In the genomic region with DNA sequence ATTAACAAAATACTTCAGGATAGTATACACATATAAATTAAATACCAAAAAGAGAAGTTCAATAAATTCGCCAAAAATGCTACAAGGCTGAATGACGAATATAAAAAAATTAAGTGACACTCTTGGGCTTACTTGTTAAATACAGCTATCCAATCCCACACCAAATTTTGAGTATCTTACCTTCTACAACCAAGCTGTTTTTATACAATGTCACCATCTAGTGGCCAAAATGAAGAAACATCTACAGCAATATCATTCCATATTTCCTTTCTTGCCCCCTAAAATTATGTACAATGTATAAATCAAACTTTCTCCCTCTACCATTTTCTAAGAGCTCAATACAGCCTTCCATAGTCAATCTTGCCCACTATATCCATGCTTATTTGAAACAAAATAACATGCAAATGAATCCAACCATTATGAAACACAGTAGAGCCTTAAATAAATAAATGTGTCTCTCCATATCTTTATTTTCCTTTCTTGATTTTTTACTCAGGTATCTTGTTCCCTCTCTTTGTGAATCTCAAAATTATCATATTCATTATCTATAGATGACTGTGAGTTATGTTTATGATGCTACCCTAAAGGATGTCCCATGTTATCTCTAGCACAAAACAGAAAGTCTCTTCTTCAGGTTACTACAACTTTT, we compare ENCODE assay signal across 8 cellular contexts.
DNase-seq lines count a peak whose midpoint lies in the region; ATAC-seq and TF ChIP-seq lines count a peak whose summit lies in the region.

No MANE protein-coding gene starts in this region.

- H3K9ac ChIP-seq in adipocyte (ENCODE audit: low read length), result no peak overlapping the region

- no peak overlapping the region for H3K4me3 Mint-ChIP-seq in natural killer cell
- no peak overlapping the region for H3K4me3 Mint-ChIP-seq in natural killer cell treated with Interleukin-12 subunit alpha and Interleukin-12 subunit beta and Interleukin-15 and Interleukin-18, amount 100 ng/mL, for 72 hours
- H3K4me3 Mint-ChIP-seq in activated CD4-positive, alpha-beta T cell treated with anti-CD3 and anti-CD28 coated beads, Interleukin-2, amount 10 ng/mL, durations not matched to agents 7 days and 5 days, result no peak overlapping the region

- POLR2A ChIA-PET in activated CD4-positive, alpha-beta T cell treated with anti-CD3 and anti-CD28 coated beads, Interleukin-2, amount 10 ng/mL, durations not matched to agents 7 days and 5 days (lab: Charles Lee), result no interaction called here

- no peaks in the 10 kb centered on the region for H3K27me3 ChIP-seq in adipocyte (replicated peaks; ENCODE audit: control insufficient read depth, insufficient read depth, low read length)

- H3K27me3 Mint-ChIP-seq in natural killer cell (ENCODE audit: low read depth in 2 of 2), result no peaks in the 10 kb centered on the region
- H3K27me3 Mint-ChIP-seq in natural killer cell treated with Interleukin-12 subunit alpha and Interleukin-12 subunit beta and Interleukin-15 and Interleukin-18, amount 100 ng/mL, for 72 hours, result no peaks in the 10 kb centered on the region
- H3K27me3 Mint-ChIP-seq in activated CD4-positive, alpha-beta T cell treated with anti-CD3 and anti-CD28 coated beads, Interleukin-2, amount 10 ng/mL, durations not matched to agents 7 days and 5 days, result no peaks in the 10 kb centered on the region

- no peaks in the 10 kb centered on the region for H3K9me3 ChIP-seq in adipocyte (ENCODE audit: control insufficient read depth, low read length)

- intact Hi-C loops in natural killer cell (cut with micrococcal nuclease), result no loop called here

- no peak overlapping the region for H3K4me3 ChIP-seq in adipocyte (ENCODE audit: low read length)

- H3K4me1 ChIP-seq in adipocyte (ENCODE audit: control insufficient read depth, insufficient read depth, low read length), result no peaks in the 10 kb centered on the region

- peaks cover 0 to 6% of the 10 kb centered on the region in 2 donors for H3K9me3 Mint-ChIP-seq in natural killer cell
- H3K9me3 Mint-ChIP-seq in natural killer cell treated with Interleukin-12 subunit alpha and Interleukin-12 subunit beta and Interleukin-15 and Interleukin-18, amount 100 ng/mL, for 72 hours, result peaks cover 4% of the 10 kb centered on the region
- peaks cover 3% of the 10 kb centered on the region for H3K9me3 Mint-ChIP-seq in activated CD4-positive, alpha-beta T cell treated with anti-CD3 and anti-CD28 coated beads, Interleukin-2, amount 10 ng/mL, durations not matched to agents 7 days and 5 days

- no peak overlapping the region for H3K27ac Mint-ChIP-seq in natural killer cell
- no peak overlapping the region for H3K27ac Mint-ChIP-seq in natural killer cell treated with Interleukin-12 subunit alpha and Interleukin-12 subunit beta and Interleukin-15 and Interleukin-18, amount 100 ng/mL, for 72 hours
- no peak overlapping the region for H3K27ac Mint-ChIP-seq in activated CD4-positive, alpha-beta T cell treated with anti-CD3 and anti-CD28 coated beads, Interleukin-2, amount 10 ng/mL, durations not matched to agents 7 days and 5 days

- H3K36me3 ChIP-seq in adipocyte (ENCODE audit: control insufficient read depth, insufficient read depth, low read length, severe bottlenecking), result peaks cover 18% of the 10 kb centered on the region

- ATAC-seq in natural killer cell, result no peak
- no peak for ATAC-seq in natural killer cell treated with Interleukin-12 subunit alpha and Interleukin-12 subunit beta and Interleukin-15 and Interleukin-18, amount 100 ng/mL, for 72 hours

- peaks cover 0 to 10% of the 10 kb centered on the region in 2 donors for H3K4me1 Mint-ChIP-seq in natural killer cell
- H3K4me1 Mint-ChIP-seq in natural killer cell treated with Interleukin-12 subunit alpha and Interleukin-12 subunit beta and Interleukin-15 and Interleukin-18, amount 100 ng/mL, for 72 hours (ENCODE audit: low read depth in 2 of 2), result peaks cover 4 to 5% of the 10 kb centered on the region in 2 donors
- no peaks in the 10 kb centered on the region for H3K4me1 Mint-ChIP-seq in activated CD4-positive, alpha-beta T cell treated with anti-CD3 and anti-CD28 coated beads, Interleukin-2, amount 10 ng/mL, durations not matched to agents 7 days and 5 days

- peaks cover 9% of the 10 kb centered on the region for H3K36me3 Mint-ChIP-seq in natural killer cell
- H3K36me3 Mint-ChIP-seq in natural killer cell treated with Interleukin-12 subunit alpha and Interleukin-12 subunit beta and Interleukin-15 and Interleukin-18, amount 100 ng/mL, for 72 hours, result peaks cover 7% of the 10 kb centered on the region
- peaks cover 14% of the 10 kb centered on the region for H3K36me3 Mint-ChIP-seq in activated CD4-positive, alpha-beta T cell treated with anti-CD3 and anti-CD28 coated beads, Interleukin-2, amount 10 ng/mL, durations not matched to agents 7 days and 5 days (ENCODE audit: low read depth)

- DNase-seq in natural killer cell (no peak), NCI-H2107 treated with DMSO at 0.1 percent for 48 hours (lab: John Stamatoyannopoulos, UW; ENCODE audit: unreplicated experiment) (peak; percentile 74), adipocyte (ENCODE audit: low read depth) (peak; percentile 45), kidney tubule cell (ENCODE audit: low spot score) (peak; percentile 54), activated T-cell treated with anti-CD3 and anti-CD28 coated beads for 4 hours (no peak)
- no peak for DNase-seq in natural killer cell treated with Interleukin-12 subunit alpha and Interleukin-12 subunit beta and Interleukin-15 and Interleukin-18, amount 100 ng/mL, for 72 hours (ENCODE audit: low spot score)
- no peak for DNase-seq in activated CD4-positive, alpha-beta T cell treated with anti-CD3 and anti-CD28 coated beads, Interleukin-2, amount 10 ng/mL, durations not matched to agents 7 days and 5 days
- no peak for DNase-seq in NK-92 treated with Interleukin-12 subunit alpha and Interleukin-12 subunit beta, amount 100 ng/mL, for 24 hours (lab: John Stamatoyannopoulos, UW)

- peak; percentile 57 for TF ChIP-seq CTCF in natural killer cell (IDR thresholded peaks at IDR 0.05)

- CTCF ChIA-PET in activated CD4-positive, alpha-beta T cell treated with anti-CD3 and anti-CD28 coated beads, Interleukin-2, amount 10 ng/mL, durations not matched to agents 7 days and 5 days (lab: Charles Lee), result interaction anchor here (1.1 to 1.2 kb wide), 2 partner anchors 11 to 163 kb away, joined by 3 to 5 read pairs; no protein-coding TSS in a partner anchor

Comparison
In these comparisons a context has a peak if more than half of its experiments do, and no peak if none do; other contexts are left out.
1. DNase-seq: peak in NCI-H2107 treated with DMSO at 0.1 percent for 48 hours (single experiment), adipocyte (single experiment) and kidney tubule cell (single experiment); none in natural killer cell (single experiment), natural killer cell treated with Interleukin-12 subunit alpha and Interleukin-12 subunit beta and Interleukin-15 and Interleukin-18, amount 100 ng/mL, for 72 hours (single experiment), activated CD4-positive, alpha-beta T cell treated with anti-CD3 and anti-CD28 coated beads, Interleukin-2, amount 10 ng/mL, durations not matched to agents 7 days and 5 days (single experiment), NK-92 treated with Interleukin-12 subunit alpha and Interleukin-12 subunit beta, amount 100 ng/mL, for 24 hours (single experiment) and activated T-cell treated with anti-CD3 and anti-CD28 coated beads for 4 hours (single experiment).